ENCODE assay signal across 8 cellular contexts in the genomic region with DNA sequence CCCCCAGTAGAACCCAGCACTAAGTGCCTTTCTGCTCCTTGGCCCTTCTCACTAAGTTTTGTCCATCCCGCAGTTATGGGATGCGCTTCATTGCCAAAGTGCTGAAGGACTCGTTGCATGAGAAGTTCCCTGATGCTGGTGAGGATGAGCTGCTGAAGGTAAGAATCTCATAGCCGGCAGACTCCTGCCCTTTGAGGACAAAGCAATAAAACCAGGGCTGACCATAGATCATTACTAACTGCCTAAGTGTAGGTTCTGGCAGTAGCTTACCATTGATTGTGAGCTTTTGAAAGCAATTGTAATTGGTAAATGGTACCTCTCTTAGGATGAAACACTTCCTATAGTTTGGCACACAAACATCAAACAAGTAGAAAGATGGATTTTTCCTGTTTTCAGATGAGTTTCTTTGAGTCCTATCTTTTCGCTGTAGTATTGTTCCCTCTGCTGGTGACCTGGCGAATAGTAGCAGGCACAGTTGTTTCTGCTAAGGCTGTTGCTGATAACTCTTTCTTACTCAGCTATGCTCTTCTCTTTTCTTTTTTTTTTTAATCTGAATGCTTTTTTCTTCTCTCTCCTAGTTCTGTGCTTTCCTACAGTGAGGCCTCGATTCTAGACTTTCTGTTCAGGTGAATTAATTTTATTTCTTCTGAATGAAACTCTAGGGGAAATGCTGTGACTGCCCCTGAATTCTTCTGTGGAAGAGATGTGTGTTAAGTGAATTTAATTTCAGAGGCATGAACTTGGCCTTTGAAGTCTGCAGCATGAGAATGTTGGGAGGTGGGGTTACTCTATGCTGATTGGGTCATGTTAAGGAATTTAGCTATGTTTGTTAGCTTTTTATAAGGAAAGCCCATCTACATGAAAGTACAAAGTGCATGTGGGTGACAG. TPM values are rescaled to one million over a fixed set of nuclear protein-coding genes. Genes with fewer than 3 reads are reported as not detected.
DNase-seq lines count a peak whose midpoint lies in the region; ATAC-seq and TF ChIP-seq lines count a peak whose summit lies in the region.

No MANE protein-coding gene starts in this region.

- no peaks in the 10 kb centered on the region for H3K27me3 Mint-ChIP-seq in GM23338 (ENCODE audit: insufficient read depth, low read depth, poor library complexity)
- H3K27me3 Mint-ChIP-seq in activated naive CD4-positive, alpha-beta T cell treated with anti-CD3 and anti-CD28 coated beads, Interleukin-2, amount 10 ng/mL, durations not matched to agents 7 days and 5 days, result no peaks in the 10 kb centered on the region

- H4K20me1 ChIP-seq in GM23338 (replicated peaks; ENCODE audit: insufficient read depth), result no peaks in the 10 kb centered on the region

- H3K36me3 ChIP-seq in GM23338 (ENCODE audit: insufficient read depth) (peaks cover 42% of the 10 kb centered on the region), Panc1 (ENCODE audit: control insufficient read depth, insufficient read depth, low read length) (peaks cover 44% of the 10 kb centered on the region)

- H3K79me2 ChIP-seq in GM23338 (replicated peaks; ENCODE audit: insufficient read depth), result no peaks in the 10 kb centered on the region

- in situ Hi-C loops in Panc1 (cut with HindIII; ENCODE audit: low pct_unique_long_range_greater_than_20kb, low sequenced_read_pairs), result no loop called here

- DNase-seq in Ammon's horn (ENCODE audit: low spot score) (peak; percentile 84), GM23338 (ENCODE audit: low spot score) (peak; percentile 67), Panc1 (ENCODE audit: low read depth, low spot score) (peak; percentile 18), glomerular visceral epithelial cell (ENCODE audit: extremely low spot score) (peak; percentile 59), pons (ENCODE audit: low spot score) (peak; percentile 92), NCI-H1436 treated with DMSO at 0.1 percent for 48 hours (lab: John Stamatoyannopoulos, UW) (no peak)
- DNase-seq in activated naive CD4-positive, alpha-beta T cell treated with anti-CD3 and anti-CD28 coated beads, Interleukin-2, amount 10 ng/mL, durations not matched to agents 7 days and 5 days, result peak; percentile 68

- POLR2A ChIA-PET in Panc1 (lab: Charles Lee), result no interaction called here

- H3K4me3 ChIP-seq in GM23338, result no peak overlapping the region
- H3K4me3 ChIP-seq in Panc1 (ENCODE audit: low read depth in 2 of 2, low read length in 2 of 2), result no peak overlapping the region

- H3K27ac Mint-ChIP-seq in GM23338, result no peak overlapping the region
- H3K27ac Mint-ChIP-seq in activated naive CD4-positive, alpha-beta T cell treated with anti-CD3 and anti-CD28 coated beads, Interleukin-2, amount 10 ng/mL, durations not matched to agents 7 days and 5 days, result peak overlapping the region; percentile 50

- TF ChIP-seq CTCF in GM23338 (conservative IDR thresholded peaks at IDR 0.05; ENCODE audit: low read depth in 2 of 2) (peak; percentile 80 to 85), Panc1 (IDR thresholded peaks at IDR 0.05) (peak; percentile 77)

- no peak overlapping the region for H3K27ac ChIP-seq in GM23338 (ENCODE audit: low read depth)
- H3K27ac ChIP-seq in Panc1 (ENCODE audit: low read length), result no peak overlapping the region

- no peaks in the 10 kb centered on the region for H3K9me3 ChIP-seq in Panc1 (ENCODE audit: control insufficient read depth, insufficient read depth, low read depth, low read length)

- H3K4me1 ChIP-seq in GM23338 (ENCODE audit: insufficient read depth) (no peaks in the 10 kb centered on the region), Panc1 (ENCODE audit: control insufficient read depth, insufficient read depth, low read length) (peaks cover 9% of the 10 kb centered on the region; the same call in 1 of the 2 replicates)

- H3K36me3 Mint-ChIP-seq in GM23338 (ENCODE audit: low read depth), result peaks cover 61% of the 10 kb centered on the region
- H3K36me3 Mint-ChIP-seq in activated naive CD4-positive, alpha-beta T cell treated with anti-CD3 and anti-CD28 coated beads, Interleukin-2, amount 10 ng/mL, durations not matched to agents 7 days and 5 days, result peaks cover 71% of the 10 kb centered on the region

- no peaks in the 10 kb centered on the region for H3K9me3 Mint-ChIP-seq in GM23338
- no peaks in the 10 kb centered on the region for H3K9me3 Mint-ChIP-seq in activated naive CD4-positive, alpha-beta T cell treated with anti-CD3 and anti-CD28 coated beads, Interleukin-2, amount 10 ng/mL, durations not matched to agents 7 days and 5 days

- ATAC-seq in GM23338, result peak; percentile 67
- peak; percentile 62; the same call in 1 of the 2 replicates for ATAC-seq in Panc1
- ATAC-seq in HG02642 (IDR thresholded peaks at IDR 0.05; ENCODE audit: poor library complexity, unreplicated experiment), result no peak

- CTCF ChIA-PET in Panc1 (lab: Charles Lee), result interaction anchor here (0.6 to 2.7 kb wide), 4 partner anchors 120 to 452 kb away, joined by 3 to 26 read pairs (median 4); no protein-coding TSS in a partner anchor
- CTCF ChIA-PET in activated naive CD4-positive, alpha-beta T cell treated with anti-CD3 and anti-CD28 coated beads, Interleukin-2, amount 10 ng/mL, durations not matched to agents 7 days and 5 days (lab: Charles Lee), result interaction anchor here (0.5 to 10.2 kb wide), 37 partner anchors 13 to 404 kb away, joined by 3 to 137 read pairs (median 5); partner anchors contain the start of gene IQGAP1

- BruUV-seq in Panc1 (replicated peaks; lab: Mats Ljungman, UMichigan), result no TSS peak

- H3K27me3 ChIP-seq in GM23338 (ENCODE audit: insufficient read depth), result no peaks in the 10 kb centered on the region
- no peaks in the 10 kb centered on the region for H3K27me3 ChIP-seq in Panc1 (ENCODE audit: control insufficient read depth, insufficient read depth, low read length)

- no peaks in the 10 kb centered on the region for H3K4me1 Mint-ChIP-seq in GM23338
- peaks cover 39% of the 10 kb centered on the region for H3K4me1 Mint-ChIP-seq in activated naive CD4-positive, alpha-beta T cell treated with anti-CD3 and anti-CD28 coated beads, Interleukin-2, amount 10 ng/mL, durations not matched to agents 7 days and 5 days

- intact Hi-C loops in Panc1 (cut with micrococcal nuclease; ENCODE audit: unreplicated experiment), result loop anchor here (1.0 kb wide), 1 partner anchor 161 kb away; no protein-coding TSS in a partner anchor

- 0 out of 2 replicates have a peak, but pooled peaks cover 6% of the 10 kb centered on the region for H3F3A ChIP-seq in GM23338 (replicated peaks; ENCODE audit: low read depth)

- no peaks in the 10 kb centered on the region for H3K9me2 ChIP-seq in GM23338 (ENCODE audit: insufficient read depth)

- H3K4me2 ChIP-seq in GM23338, result no peak overlapping the region

- no peak overlapping the region for H2AFZ ChIP-seq in GM23338

- no peak overlapping the region for H3K4me3 Mint-ChIP-seq in GM23338
- H3K4me3 Mint-ChIP-seq in activated naive CD4-positive, alpha-beta T cell treated with anti-CD3 and anti-CD28 coated beads, Interleukin-2, amount 10 ng/mL, durations not matched to agents 7 days and 5 days, result no peak overlapping the region

TF ChIP-seq in GM23338, 12 proteins besides CTCF, POLR2A, EP300 and RAD21 (continues in another document):
- TF ChIP-seq EZH2 (IDR thresholded peaks at IDR 0.05; ENCODE audit: low read depth, unreplicated experiment) (no peak), ZNF114 (CRISPR knock-in tag; IDR thresholded peaks at IDR 0.05) (no peak), STAT1 (IDR thresholded peaks at IDR 0.05; ENCODE audit: unreplicated experiment) (no peak), ZNF331 (CRISPR knock-in tag; IDR thresholded peaks at IDR 0.05; ENCODE audit: low read depth) (no peak)

RNA-seq across cellular contexts. Expression of gene CRTC3, which starts 47.4 kb away (rescaled TPM):
- 3.8 and 6.5 TPM in 2 replicates for total RNA-seq in GM23338 (2014; rRNA removed; shearing (Covaris generic))
- 1.2 and 2.8 TPM in 2 replicates for polyA plus RNA-seq in GM23338 (2016; fragmentation: Nextera tagmentation; extraction: Ambion mirVana)
- total RNA-seq in Panc1 (2021; ENCODE audit: unreplicated experiment), result 45.0 TPM
- polyA plus RNA-seq in Panc1 (2012; ENCODE audit: insufficient read length), result 22.9 TPM
